Comparison of ENCODE assay signal across 8 cellular contexts in genomic region chr3:39180546-39181346, GRCh38. TPM values are rescaled to one million over a fixed set of nuclear protein-coding genes. Genes with fewer than 3 reads are reported as not detected.
DNase-seq lines count a peak whose midpoint lies in the region; ATAC-seq and TF ChIP-seq lines count a peak whose summit lies in the region.

No MANE protein-coding gene starts in this region.

- peak overlapping the region; percentile 76 to 90 (median 80) for H3K4me3 Mint-ChIP-seq in CD4-positive, CD25-positive, alpha-beta regulatory T cell
- H3K4me3 Mint-ChIP-seq in endothelial cell (ENCODE audit: unreplicated experiment) = peak overlapping the region; percentile 92

- H3K4me1 ChIP-seq in CD4-positive, CD25-positive, alpha-beta regulatory T cell (ENCODE audit: control insufficient read depth, insufficient read depth, low read length, poor library complexity, severe bottlenecking) = peaks cover 34% of the 10 kb centered on the region

- no peaks in the 10 kb centered on the region for H3K9me3 ChIP-seq in CD4-positive, CD25-positive, alpha-beta regulatory T cell (ENCODE audit: control insufficient read depth in 2 of 2, low read length in 2 of 2)

- H3K4me3 ChIP-seq in CD4-positive, CD25-positive, alpha-beta regulatory T cell (ENCODE audit: low read depth, low read length) = peak overlapping the region; percentile 63
- peak overlapping the region; percentile 14 for H3K4me3 ChIP-seq in HL-60 (replicated peaks; ENCODE audit: insufficient read depth, low read length)

- H3K9me3 Mint-ChIP-seq in CD4-positive, CD25-positive, alpha-beta regulatory T cell = no peaks in the 10 kb centered on the region
- H3K9me3 Mint-ChIP-seq in endothelial cell (ENCODE audit: unreplicated experiment) = no peaks in the 10 kb centered on the region

- H3K36me3 Mint-ChIP-seq in CD4-positive, CD25-positive, alpha-beta regulatory T cell = no peaks in the 10 kb centered on the region
- H3K36me3 Mint-ChIP-seq in endothelial cell (ENCODE audit: low read depth, unreplicated experiment) = peaks cover 9% of the 10 kb centered on the region

- ATAC-seq in CD4-positive, CD25-positive, alpha-beta regulatory T cell (ENCODE audit: low read depth in 2 of 2) = peak; percentile 90
- peak; percentile 95 for ATAC-seq in GM19468 (IDR thresholded peaks at IDR 0.05; ENCODE audit: extremely low read depth, unreplicated experiment)

- H3K27me3 Mint-ChIP-seq in CD4-positive, CD25-positive, alpha-beta regulatory T cell = no peaks in the 10 kb centered on the region
- H3K27me3 Mint-ChIP-seq in endothelial cell (ENCODE audit: unreplicated experiment) = peaks cover 28% of the 10 kb centered on the region

- no peaks in the 10 kb centered on the region for H3K36me3 ChIP-seq in CD4-positive, CD25-positive, alpha-beta regulatory T cell (ENCODE audit: control insufficient read depth, insufficient read depth, low read length)

- TF ChIP-seq CTCF in HL-60 (IDR thresholded peaks at IDR 0.05; ENCODE audit: insufficient read depth, low read length) = no peak
- TF ChIP-seq CTCF in endothelial cell (IDR thresholded peaks at IDR 0.05; ENCODE audit: unreplicated experiment) = no peak

- peak; percentile 88 to 96 (median 90) for DNase-seq in CD4-positive, CD25-positive, alpha-beta regulatory T cell
- DNase-seq in HL-60 (ENCODE audit: low read depth in 1 of 2, low spot score in 1 of 2) = peak; percentile 65 to 68
- DNase-seq in NOMO-1 (lab: John Stamatoyannopoulos, UW; ENCODE audit: unreplicated experiment in 2 of 2) = peak; percentile 87 to 89
- peak; percentile 64 for DNase-seq in activated CD8-positive, alpha-beta memory T cell treated with anti-CD3 and anti-CD28 coated beads, Interleukin-2, amount 50 U/mL, for 24 hours (ENCODE audit: extremely low read depth)
- DNase-seq in endothelial cell (ENCODE audit: low spot score) = peak; percentile 76
- peak; percentile 72 for DNase-seq in midbrain (lab: John Stamatoyannopoulos, UW)
- peak; percentile 78 to 83 for DNase-seq in stimulated activated CD8-positive, alpha-beta memory T cell treated with anti-CD3 and anti-CD28 coated beads, Interleukin-15, amount 100 ng/mL, for 4 hours (ENCODE audit: low read depth in 2 of 2)

- H3K27ac Mint-ChIP-seq in CD4-positive, CD25-positive, alpha-beta regulatory T cell = peak overlapping the region; percentile 90 to 99 (median 94)
- H3K27ac Mint-ChIP-seq in endothelial cell (ENCODE audit: unreplicated experiment) = peak overlapping the region; percentile 88

- H3K4me1 Mint-ChIP-seq in CD4-positive, CD25-positive, alpha-beta regulatory T cell = peaks cover 20 to 40% (median 30%) of the 10 kb centered on the region in 4 donors
- H3K4me1 Mint-ChIP-seq in endothelial cell (ENCODE audit: unreplicated experiment) = peaks cover 36% of the 10 kb centered on the region

- H3K27me3 ChIP-seq in CD4-positive, CD25-positive, alpha-beta regulatory T cell (ENCODE audit: control insufficient read depth, insufficient read depth, low read length) = no peaks in the 10 kb centered on the region
- H3K27me3 ChIP-seq in HL-60 (ENCODE audit: insufficient read depth, poor library complexity, severe bottlenecking) = no peaks in the 10 kb centered on the region

- H3K27ac ChIP-seq in CD4-positive, CD25-positive, alpha-beta regulatory T cell (ENCODE audit: insufficient read depth, low read length, poor library complexity, severe bottlenecking) = peak overlapping the region; percentile 78
- no peak overlapping the region for H3K27ac ChIP-seq in HL-60 (replicated peaks)

RNA-seq across cellular contexts. Expression of gene XIRP1, which starts 11.6 kb away (rescaled TPM):
- not detected for total RNA-seq in CD4-positive, CD25-positive, alpha-beta regulatory T cell
- polyA plus RNA-seq in CD4-positive, CD25-positive, alpha-beta regulatory T cell = not detected
- total RNA-seq in endothelial cell (ENCODE audit: unreplicated experiment) = 0.21 TPM

RNA-seq across cellular contexts. Expression of gene CSRNP1, which starts 27.4 kb away (rescaled TPM):
- 300 TPM for total RNA-seq in CD4-positive, CD25-positive, alpha-beta regulatory T cell
- polyA plus RNA-seq in CD4-positive, CD25-positive, alpha-beta regulatory T cell = 10 to 100 TPM; 12.5 to 24.1 (median 14.7) TPM
- 20.8 TPM for total RNA-seq in endothelial cell (ENCODE audit: unreplicated experiment)

Comparison
In these comparisons a context has a peak if more than half of its experiments do, and no peak if none do; other contexts are left out.
1. RNA of gene CSRNP1, which starts 27.4 kb away (total RNA-seq): 300 TPM in CD4-positive, CD25-positive, alpha-beta regulatory T cell (single experiment); 20.8 TPM in endothelial cell (single experiment); every median in the first group is over 10 times any median in the second.
2. Peak in every context shown above with its lines, with median percentiles within 50 percentile points of each other: DNase-seq.